In genomic region chr16:50303605-50304466, GRCh38 we compare ENCODE assay signal across 13 cellular contexts. TPM values are rescaled to one million over a fixed set of nuclear protein-coding genes. Genes with fewer than 3 reads are reported as not detected.
DNase-seq lines count a peak whose midpoint lies in the region; ATAC-seq, FAIRE-seq and TF ChIP-seq lines count a peak whose summit lies in the region.
"Had no signal": no experiment of that assay in that cellular context is flagged by ENCODE, and none has a peak within 500 bp of the region (broad histone marks: within the 10 kb centered on the region; RNA-seq: fewer than 3 reads in every experiment).

No MANE protein-coding gene starts in this region.

- H3K36me3 Mint-ChIP-seq in Caco-2 (ENCODE audit: insufficient read depth, unreplicated experiment) = peaks cover 33% of the 10 kb centered on the region
- peaks cover 4% of the 10 kb centered on the region for H3K36me3 Mint-ChIP-seq in endodermal cell (ENCODE audit: low read depth)

- TF ChIP-seq CTCF in Caco-2 (IDR thresholded peaks at IDR 0.05; ENCODE audit: insufficient read depth in 1 of 2, low read depth in 1 of 2, low read length in 1 of 2, severe bottlenecking in 1 of 2, unreplicated experiment in 1 of 2) (no peak), endodermal cell (conservative IDR thresholded peaks at IDR 0.05) (no peak)

- BruUV-seq in Caco-2 (replicated peaks; lab: Mats Ljungman, UMichigan) = no TSS peak

- intact Hi-C loops in Caco-2 (cut with micrococcal nuclease; ENCODE audit: unreplicated experiment) (no loop called here), posterior vena cava (cut with DNase I) (no loop called here)

- no peak overlapping the region for H3K9ac ChIP-seq in endodermal cell (ENCODE audit: extremely low read depth, low read length, poor library complexity, severe bottlenecking)

- H3K27me3 ChIP-seq in Caco-2 (replicated peaks; ENCODE audit: control insufficient read depth, insufficient read depth, low read length) (no peaks in the 10 kb centered on the region), endodermal cell (ENCODE audit: control insufficient read depth, insufficient read depth, low read length, poor library complexity, severe bottlenecking) (no peaks in the 10 kb centered on the region)
- H3K27me3 ChIP-seq: neutrophil had no signal

- H3K27ac ChIP-seq in endodermal cell (ENCODE audit: low read depth, low read length) = no peak overlapping the region
- H3K27ac ChIP-seq: neutrophil had no signal

- WGBS in endodermal cell (ENCODE audit: insufficient coverage in 1 of 2, insufficient read length in 1 of 2), 2 experiments = 93 to 97% methylated on average over 22 to 33 of the region's 33 CpGs

- H3K36me3 ChIP-seq in Caco-2 (ENCODE audit: control insufficient read depth, insufficient read depth, low read length) (no peaks in the 10 kb centered on the region), endodermal cell (ENCODE audit: control insufficient read depth, insufficient read depth, low read length) (no peaks in the 10 kb centered on the region)

- H3K9me3 ChIP-seq in Caco-2 (no peaks in the 10 kb centered on the region), endodermal cell (ENCODE audit: control insufficient read depth, low read length) (no peaks in the 10 kb centered on the region)
- H3K9me3 ChIP-seq: neutrophil had no signal

- H3K27ac Mint-ChIP-seq in Caco-2 (ENCODE audit: unreplicated experiment) (peak overlapping the region; percentile 61), endodermal cell (no peak overlapping the region)

- POLR2A ChIA-PET in Caco-2 (lab: Charles Lee) = no interaction called here

- H3K27me3 Mint-ChIP-seq in Caco-2 (ENCODE audit: insufficient read depth, unreplicated experiment) = no peaks in the 10 kb centered on the region
- H3K27me3 Mint-ChIP-seq in endodermal cell (ENCODE audit: insufficient read depth) = no peaks in the 10 kb centered on the region

- peaks cover 12% of the 10 kb centered on the region; the same call in 1 of the 2 replicates for H3K4me1 ChIP-seq in Caco-2
- no peaks in the 10 kb centered on the region for H3K4me1 ChIP-seq in endodermal cell (ENCODE audit: control insufficient read depth, insufficient read depth, low read length)

- no peak for FAIRE-seq in HTR-8/SVneo (lab: Jason Lieb, UNC)

- no peak overlapping the region for H3K4me3 Mint-ChIP-seq in Caco-2 (ENCODE audit: unreplicated experiment)
- H3K4me3 Mint-ChIP-seq in endodermal cell = no peak overlapping the region

- no peak overlapping the region for H3K4me3 ChIP-seq in Caco-2 (ENCODE audit: low read depth, low read length)
- H3K4me3 ChIP-seq in endodermal cell (ENCODE audit: low read length) = no peak overlapping the region

- ATAC-seq in GM21737 (IDR thresholded peaks at IDR 0.05; ENCODE audit: unreplicated experiment) = no peak

- H3K9me3 Mint-ChIP-seq in Caco-2 (ENCODE audit: unreplicated experiment) (no peaks in the 10 kb centered on the region), endodermal cell (no peaks in the 10 kb centered on the region)

- CTCF ChIA-PET in Caco-2 (lab: Charles Lee) = no interaction called here

- DNase-seq in Caco-2 (no peak), HuH-7.5 (ENCODE audit: low spot score) (peak; percentile 33), endodermal cell (peak; percentile 41), posterior vena cava (ENCODE audit: low spot score) (peak; percentile 80), HTR-8/SVneo (ENCODE audit: insufficient read length, low spot score) (no peak), NCI-H2107 (lab: John Stamatoyannopoulos, UW) (no peak)
- DNase-seq: DND-41; Karpas-422; NCI-H2171; SHP77 treated with DMSO at 0.1 percent for 48 hours; stimulated activated CD4-positive, alpha-beta T cell treated with anti-CD3 and anti-CD28 coated beads, Interleukin-4, amount 100 ng/mL, for 24 hours had no signal

- H3K4me1 Mint-ChIP-seq in Caco-2 (ENCODE audit: low read depth, unreplicated experiment) (peaks cover 10% of the 10 kb centered on the region), endodermal cell (peaks cover 6% of the 10 kb centered on the region)

RNA-seq across cellular contexts. Expression of gene ADCY7, which starts 37.5 kb away (rescaled TPM):
- 51.3 and 54.2 TPM in 2 replicates for total RNA-seq in Caco-2 (2022)
- 10 to 100 TPM; 30.1 to 37.2 TPM for total RNA-seq in endodermal cell
- 6.1 TPM for polyA plus RNA-seq in endodermal cell (2013, experiment 1 of 2)
- polyA plus RNA-seq in endodermal cell (2013, experiment 2 of 2) = 5.2 TPM
- 10 to 100 TPM; 31.3 to 50.2 TPM for total RNA-seq in posterior vena cava

Comparison
In these comparisons a context has a peak if more than half of its experiments do, and no peak if none do; other contexts are left out.
1. DNase-seq: peak in HuH-7.5 (single experiment), endodermal cell (single experiment) and posterior vena cava (single experiment); none in Caco-2 (0 of 2), HTR-8/SVneo (single experiment) and NCI-H2107 (single experiment).